ENCODE assay signal across 23 cellular contexts in the genomic region with DNA sequence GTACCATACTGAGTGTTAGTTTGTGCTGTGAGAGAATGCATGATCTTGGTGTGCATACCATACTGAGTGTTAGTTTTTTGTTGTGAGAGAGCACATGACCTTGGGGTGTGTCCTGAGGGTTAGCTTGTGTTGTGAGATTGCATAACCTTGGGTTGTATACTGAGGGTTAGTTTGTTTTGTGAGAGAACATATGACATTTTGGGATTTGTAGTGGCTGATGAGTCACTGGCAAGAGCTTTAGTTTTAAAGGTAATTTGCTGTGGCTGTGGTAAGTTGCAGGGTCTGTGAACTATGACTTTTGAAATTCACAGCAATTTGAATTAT.
DNase-seq lines count a peak whose midpoint lies in the region; ATAC-seq and TF ChIP-seq lines count a peak whose summit lies in the region.
"Had no signal": no experiment of that assay in that cellular context is flagged by ENCODE, and none has a peak within 500 bp of the region (broad histone marks: within the 10 kb centered on the region; RNA-seq: fewer than 3 reads in every experiment).

No MANE protein-coding gene starts in this region.

- H3K9me3 ChIP-seq in lung (ENCODE audit: control insufficient read depth in 2 of 2, insufficient read depth in 1 of 2, low read length in 1 of 2) (peaks cover 0 to 2% of the 10 kb centered on the region in 2 donors), Peyer's patch (no peaks in the 10 kb centered on the region), sigmoid colon (no peaks in the 10 kb centered on the region)
- H3K9me3 ChIP-seq: SJCRH30, thoracic aorta had no signal

- TF ChIP-seq CTCF in lung (IDR thresholded peaks at IDR 0.05; ENCODE audit: control extremely low read depth, extremely low read depth) (no peak), Peyer's patch (IDR thresholded peaks at IDR 0.05) (no peak), sigmoid colon (IDR thresholded peaks at IDR 0.05) (no peak)

- no peak overlapping the region for H3K27ac ChIP-seq in lung (ENCODE audit: low read depth in 1 of 2, low read length in 1 of 2)
- no peak overlapping the region for H3K27ac ChIP-seq in Peyer's patch
- H3K27ac ChIP-seq in sigmoid colon = no peak overlapping the region
- H3K27ac ChIP-seq: heart right ventricle, SJCRH30, thoracic aorta had no signal

- no peaks in the 10 kb centered on the region for H3K4me1 ChIP-seq in lung (ENCODE audit: control insufficient read depth in 2 of 2, insufficient read depth in 2 of 2, low read length in 2 of 2)
- H3K4me1 ChIP-seq in Peyer's patch = no peaks in the 10 kb centered on the region
- no peaks in the 10 kb centered on the region for H3K4me1 ChIP-seq in sigmoid colon
- H3K4me1 ChIP-seq: heart right ventricle, SJCRH30 had no signal

- peak; percentile 47 for ATAC-seq in GM21786 (IDR thresholded peaks at IDR 0.05; ENCODE audit: unreplicated experiment)
- ATAC-seq in lung (ENCODE audit: insufficient read depth, low FRiP score) = peak; percentile 34
- ATAC-seq: heart right ventricle had no signal

- TF ChIP-seq EP300 in sigmoid colon (IDR thresholded peaks at IDR 0.05) = no peak

- DNase-seq in HT1080 (ENCODE audit: low read depth) (peak; percentile 11), SW480 (ENCODE audit: low spot score) (peak; percentile 36), lung (ENCODE audit: low spot score) (no peak), Peyer's patch (no peak), pons (ENCODE audit: low spot score) (no peak), sigmoid colon (no peak)
- DNase-seq in NK-92 treated with Interleukin-12 subunit alpha and Interleukin-12 subunit beta, amount 100 ng/mL, for 24 hours (lab: John Stamatoyannopoulos, UW) = no peak
- DNase-seq: activated CD4-positive, alpha-beta T cell treated with anti-CD3 and anti-CD28 coated beads for 1 hour; activated gamma-delta T cell treated with Interleukin-2 at 50 U/mL for 16 hours; activated T-cell treated with anti-CD3 and anti-CD28 coated beads, Interleukin-2, amount 50 U/mL, for 24 hours; heart right ventricle; mesendoderm; NCI-H146; NCI-H510A; occipital lobe; retina; SJCRH30; stimulated activated CD4-positive, alpha-beta T cell treated with anti-CD3 and anti-CD28 coated beads, Interleukin-12 subunit alpha, Interleukin-12 subunit beta, amount 100 ng/mL, for 4 hours; stimulated activated CD4-positive, alpha-beta T cell treated with anti-CD3 and anti-CD28 coated beads, Interleukin-4, amount 100 ng/mL, for 4 hours; stimulated activated naive CD4-positive, alpha-beta T cell treated with Interleukin-2 at 50 U/mL for 16 hours; T-helper 1 cell had no signal

- no peaks in the 10 kb centered on the region for H3K36me3 ChIP-seq in lung (ENCODE audit: control insufficient read depth in 2 of 2, insufficient read depth in 2 of 2, low read length in 2 of 2)
- no peaks in the 10 kb centered on the region for H3K36me3 ChIP-seq in Peyer's patch
- no peaks in the 10 kb centered on the region for H3K36me3 ChIP-seq in sigmoid colon
- H3K36me3 ChIP-seq: heart right ventricle, SJCRH30, thoracic aorta had no signal

- no peaks in the 10 kb centered on the region for H3K27me3 ChIP-seq in lung (ENCODE audit: control insufficient read depth, insufficient read depth)
- H3K27me3 ChIP-seq in Peyer's patch = no peaks in the 10 kb centered on the region
- no peaks in the 10 kb centered on the region for H3K27me3 ChIP-seq in sigmoid colon
- H3K27me3 ChIP-seq: heart right ventricle, SJCRH30 had no signal

- intact Hi-C loops in sigmoid colon (cut with DNase I) = no loop called here

- no peak overlapping the region for H3K4me3 ChIP-seq in lung
- no peak overlapping the region for H3K4me3 ChIP-seq in Peyer's patch
- H3K4me3 ChIP-seq in sigmoid colon = no peak overlapping the region
- H3K4me3 ChIP-seq: heart right ventricle, SJCRH30, thoracic aorta had no signal

- TF ChIP-seq POLR2A in Peyer's patch (IDR thresholded peaks at IDR 0.05) (no peak), sigmoid colon (IDR thresholded peaks at IDR 0.05) (no peak)

Comparison
In these comparisons a context has a peak if more than half of its experiments do, and no peak if none do; other contexts are left out.
1. DNase-seq: peak in HT1080 (single experiment) and SW480 (single experiment); none in lung (single experiment), Peyer's patch (0 of 3), NK-92 treated with Interleukin-12 subunit alpha and Interleukin-12 subunit beta, amount 100 ng/mL, for 24 hours (single experiment), pons (single experiment) and sigmoid colon (single experiment).